30 cellular contexts compared by ENCODE assay signal in genomic region chr3:126061301-126062032, GRCh38.
"Had no signal": no experiment of that assay in that cellular context is flagged by ENCODE, and none has a peak within 500 bp of the region (broad histone marks: within the 10 kb centered on the region; RNA-seq: fewer than 3 reads in every experiment).

No MANE protein-coding gene starts in this region.

- FAIRE-seq: kidney, pancreas had no signal

- H3K36me3 ChIP-seq: adrenal gland, colonic mucosa, pancreas, thoracic aorta, vagina had no signal

- DNase-seq: activated B cell treated with CpG ODN at 0.5 μM for 24 hours; activated CD4-positive, alpha-beta T cell treated with anti-CD3 and anti-CD28 coated beads, Interleukin-2, amount 50 U/mL, for 4 hours; activated effector memory CD4-positive, alpha-beta T cell treated with Interleukin-2 at 50 U/mL for 16 hours; activated naive CD4-positive, alpha-beta T cell treated with anti-CD3 and anti-CD28 coated beads for 36 hours; activated naive CD8-positive, alpha-beta T cell treated with anti-CD3 and anti-CD28 coated beads for 36 hours; activated T-cell treated with anti-CD3 and anti-CD28 coated beads for 4 hours; adrenal gland; aorta; body of pancreas; colonic mucosa; dorsolateral prefrontal cortex; effector memory CD4-positive, alpha-beta T cell; erythroblast; hypothalamus; immature natural killer cell; kidney; lower lobe of right lung; naive B cell; nephron progenitor cell; pancreas; spleen; stimulated activated naive CD8-positive, alpha-beta T cell treated with anti-CD3 and anti-CD28 coated beads, Interleukin-15, Interleukin-2, amounts not matched to agents 100 U/mL and 50 U/mL, for 24 hours; T-helper 1 cell; trophoblast cell had no signal

- ATAC-seq: body of pancreas; gastroesophageal sphincter; lower lobe of right lung; pancreas; right cardiac atrium; stimulated activated naive CD8-positive, alpha-beta T cell treated with anti-CD3 and anti-CD28 coated beads, Interleukin-15, Interleukin-2, amounts not matched to agents 100 U/mL and 50 U/mL, for 24 hours had no signal

- H3K4me1 ChIP-seq: body of pancreas, colonic mucosa, lower lobe of right lung, pancreas had no signal

- H3K27ac ChIP-seq: adrenal gland, body of pancreas, colonic mucosa, gastroesophageal sphincter, lower lobe of right lung, pancreas, spleen, thoracic aorta, vagina had no signal

- H3K9me3 ChIP-seq: adrenal gland, body of pancreas, colonic mucosa, gastroesophageal sphincter, lower lobe of right lung, pancreas, spleen, thoracic aorta, vagina had no signal

- H3K4me3 Mint-ChIP-seq: activated B cell treated with CpG ODN at 0.5 μM for 24 hours; activated naive CD4-positive, alpha-beta T cell treated with anti-CD3 and anti-CD28 coated beads for 36 hours; activated naive CD8-positive, alpha-beta T cell treated with anti-CD3 and anti-CD28 coated beads for 36 hours; immature natural killer cell; mesothelial cell of epicardium; naive B cell; nephron progenitor cell; T-helper 2 cell treated with Interferon-gamma antibody and Interleukin-4, amounts not matched to agents 5 μg/mL and 100 μg/mL, for 36 hours had no signal

- H3K27ac Mint-ChIP-seq: activated B cell treated with CpG ODN at 0.5 μM for 24 hours; activated naive CD4-positive, alpha-beta T cell treated with anti-CD3 and anti-CD28 coated beads for 36 hours; activated naive CD8-positive, alpha-beta T cell treated with anti-CD3 and anti-CD28 coated beads for 36 hours; immature natural killer cell; mesothelial cell of epicardium; naive B cell; nephron progenitor cell; T-helper 2 cell treated with Interferon-gamma antibody and Interleukin-4, amounts not matched to agents 5 μg/mL and 100 μg/mL, for 36 hours had no signal

- H3K4me3 ChIP-seq: adrenal gland, body of pancreas, colonic mucosa, dorsolateral prefrontal cortex, gastroesophageal sphincter, lower lobe of right lung, pancreas, spleen, thoracic aorta, vagina had no signal

- H3K27me3 ChIP-seq: adrenal gland, body of pancreas, colonic mucosa, dorsolateral prefrontal cortex, gastroesophageal sphincter, pancreas, spleen, vagina had no signal

- H3K9me3 Mint-ChIP-seq: activated B cell treated with CpG ODN at 0.5 μM for 24 hours; activated naive CD4-positive, alpha-beta T cell treated with anti-CD3 and anti-CD28 coated beads for 36 hours; activated naive CD8-positive, alpha-beta T cell treated with anti-CD3 and anti-CD28 coated beads for 36 hours; immature natural killer cell; mesothelial cell of epicardium; naive B cell; nephron progenitor cell; T-helper 2 cell treated with Interferon-gamma antibody and Interleukin-4, amounts not matched to agents 5 μg/mL and 100 μg/mL, for 36 hours had no signal

- H3K27me3 Mint-ChIP-seq: activated B cell treated with CpG ODN at 0.5 μM for 24 hours; activated naive CD8-positive, alpha-beta T cell treated with anti-CD3 and anti-CD28 coated beads for 36 hours; naive B cell had no signal
